Comparison of ENCODE assay signal across 1 cellular context in genomic region chr1:182029379-182030331, GRCh38.
TF ChIP-seq lines count a peak whose summit lies in the region.

No MANE protein-coding gene starts in this region.

TF ChIP-seq in HepG2, 621 proteins besides CTCF, POLR2A, EP300 and RAD21 (continued from another document):
- TF ChIP-seq ZNF407 (CRISPR knock-in tag; IDR thresholded peaks at IDR 0.05; ENCODE audit: not compliant biosample characterization) (no peak), BRCA1 (CRISPR knock-in tag; IDR thresholded peaks at IDR 0.05) (no peak), ZNF350 (CRISPR knock-in tag; IDR thresholded peaks at IDR 0.05; ENCODE audit: borderline replicate concordance, low read depth) (0 out of 2 replicates have a peak, but pooled peaks have one; percentile 30), ZNF160 (CRISPR knock-in tag; IDR thresholded peaks at IDR 0.05) (no peak), MLXIP (CRISPR knock-in tag; IDR thresholded peaks at IDR 0.05; ENCODE audit: borderline replicate concordance) (no peak), NFE2 (CRISPR knock-in tag; IDR thresholded peaks at IDR 0.05) (no peak), HES4 (CRISPR knock-in tag; IDR thresholded peaks at IDR 0.05; ENCODE audit: borderline replicate concordance) (no peak), ZNF615 (CRISPR knock-in tag; IDR thresholded peaks at IDR 0.05; ENCODE audit: borderline replicate concordance) (no peak), ARNTL (CRISPR knock-in tag; IDR thresholded peaks at IDR 0.05) (no peak), ZNF773 (CRISPR knock-in tag; IDR thresholded peaks at IDR 0.05; ENCODE audit: borderline replicate concordance) (no peak), THAP7 (CRISPR knock-in tag; IDR thresholded peaks at IDR 0.05) (no peak), ZFX (CRISPR knock-in tag; IDR thresholded peaks at IDR 0.05; ENCODE audit: low read depth) (peak; percentile 94), ZNF713 (CRISPR knock-in tag; IDR thresholded peaks at IDR 0.05) (no peak), ZNF720 (CRISPR knock-in tag; IDR thresholded peaks at IDR 0.05) (no peak)
